8 cellular contexts compared by ENCODE assay signal in the genomic region with DNA sequence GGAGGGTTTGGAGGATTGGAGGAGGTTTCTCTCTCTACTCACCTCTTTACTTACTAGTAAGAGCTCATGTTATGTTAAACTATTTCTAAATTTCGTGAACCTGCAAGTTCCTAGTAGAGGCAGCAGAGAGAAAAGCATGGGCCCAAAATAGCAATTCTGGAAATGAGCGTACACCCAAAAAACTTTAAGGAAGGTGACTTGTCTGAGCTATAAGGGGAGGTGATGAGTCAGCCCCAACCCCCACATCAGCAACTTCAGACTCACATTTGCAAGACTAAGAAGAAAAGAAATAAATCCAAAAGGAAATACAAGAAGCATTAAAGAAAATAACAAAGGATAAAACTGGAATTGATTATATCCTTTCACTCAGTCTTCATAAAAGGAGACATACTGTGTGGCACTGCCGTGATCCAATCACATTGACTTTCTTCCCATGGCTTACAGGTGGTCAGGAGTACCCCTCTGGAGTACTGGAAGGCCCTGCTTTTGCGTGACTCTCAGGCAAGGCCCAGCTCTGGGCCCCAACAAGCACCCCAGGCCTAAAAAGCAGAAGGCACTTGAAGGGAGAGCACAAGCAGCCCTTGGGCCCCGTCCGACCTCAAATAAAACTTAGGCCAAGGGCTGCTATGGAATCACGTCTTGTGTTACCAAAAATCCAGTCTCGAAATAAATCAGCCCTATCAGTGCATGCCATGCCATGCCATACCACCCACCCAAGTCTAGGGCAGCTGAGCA. TPM values are rescaled to one million over a fixed set of nuclear protein-coding genes. Genes with fewer than 3 reads are reported as not detected.
DNase-seq lines count a peak whose midpoint lies in the region; ATAC-seq and TF ChIP-seq lines count a peak whose summit lies in the region.

No MANE protein-coding gene starts in this region.

- H3K23ac ChIP-seq in H9 (ENCODE audit: insufficient read length, low read depth, low read length) = no peak overlapping the region

- H3K27me3 Mint-ChIP-seq in H9 (ENCODE audit: low read depth) = no peaks in the 10 kb centered on the region
- H3K27me3 Mint-ChIP-seq in activated B cell treated with CpG ODN at 0.5 μM for 24 hours = no peaks in the 10 kb centered on the region

- no TSS peak for BruUV-seq in OCI-LY7 (replicated peaks; lab: Mats Ljungman, UMichigan)

- DNase-seq in H9 = no peak
- DNase-seq in activated B cell treated with CpG ODN at 0.5 μM for 24 hours = no peak
- peak; percentile 35 for DNase-seq in fibroblast of pulmonary artery (ENCODE audit: low read depth)
- DNase-seq in stimulated activated CD4-positive, alpha-beta T cell treated with anti-CD3 and anti-CD28 coated beads, TNF-alpha, amount 100 ng/mL, for 24 hours (ENCODE audit: low read depth in 3 of 3) = peak in 2 of 3 experiments; percentile 24 to 60
- no peak for DNase-seq in OCI-LY7 (ENCODE audit: low spot score)
- no peak for DNase-seq in NCI-H345 (lab: John Stamatoyannopoulos, UW)
- DNase-seq in DMS53 treated with DMSO at 0.1 percent for 48 hours (lab: John Stamatoyannopoulos, UW; ENCODE audit: unreplicated experiment) = no peak
- no peak for DNase-seq in NCI-H510A treated with DMSO at 0.1 percent for 48 hours (lab: John Stamatoyannopoulos, UW)

- no peak overlapping the region for H3K14ac ChIP-seq in H9 (ENCODE audit: insufficient read depth, low read length)

- H3K4me3 ChIP-seq in fibroblast of pulmonary artery (replicated peaks; ENCODE audit: low read depth, low read length) = no peak overlapping the region
- no peak overlapping the region for H3K4me3 ChIP-seq in OCI-LY7 (ENCODE audit: low read depth, low read length, poor library complexity, severe bottlenecking)

- POLR2A ChIA-PET in activated B cell treated with CpG ODN at 0.5 μM for 24 hours (lab: Charles Lee) (interaction anchor here (1.5 to 3.0 kb wide), 2 partner anchors 14 to 76 kb away, joined by 3 to 21 read pairs; a partner anchor contains a TSS), OCI-LY7 (lab: Charles Lee) (interaction anchor here (0.9 kb wide), 1 partner anchor 13 kb away, joined by 3 read pairs; no protein-coding TSS in a partner anchor)

- H2BK120ac ChIP-seq in H9 (ENCODE audit: low read depth, low read length, poor library complexity, severe bottlenecking) = no peak overlapping the region

- H2BK5ac ChIP-seq in H9 (ENCODE audit: insufficient read length, low read length) = no peak overlapping the region

- H3K9me3 Mint-ChIP-seq in H9 (peaks cover 9 to 10% of the 10 kb centered on the region in 2 experiments), activated B cell treated with CpG ODN at 0.5 μM for 24 hours (no peaks in the 10 kb centered on the region)

- H3K79me2 ChIP-seq in H9 (ENCODE audit: insufficient read depth, low read length) = peaks cover 40% of the 10 kb centered on the region; the same call in 1 of the 2 replicates
- peaks cover 35% of the 10 kb centered on the region for H3K79me2 ChIP-seq in OCI-LY7 (ENCODE audit: insufficient read depth, low read depth, low read length)

- no peak overlapping the region for H4K8ac ChIP-seq in H9 (replicated peaks; ENCODE audit: insufficient read length, low read depth, low read length)

- H3K36me3 ChIP-seq in OCI-LY7 (ENCODE audit: insufficient read depth, low read length) = no peaks in the 10 kb centered on the region; the same call in 1 of the 2 replicates

- H3K4me3 Mint-ChIP-seq in H9 (no peak overlapping the region), activated B cell treated with CpG ODN at 0.5 μM for 24 hours (no peak overlapping the region)

- peaks cover 11% of the 10 kb centered on the region for H3K79me1 ChIP-seq in H9 (ENCODE audit: insufficient read depth, low read depth, low read length, poor library complexity, severe bottlenecking)

- no peak overlapping the region for H4K5ac ChIP-seq in H9 (ENCODE audit: insufficient read length, low read depth, low read length)

- H3K4me1 Mint-ChIP-seq in H9 (peaks cover 59 to 68% of the 10 kb centered on the region in 2 experiments), activated B cell treated with CpG ODN at 0.5 μM for 24 hours (peaks cover 86% of the 10 kb centered on the region)

- H3K9ac ChIP-seq in H9 (ENCODE audit: extremely low read depth, insufficient read length, low read length) = no peak overlapping the region

- no peak overlapping the region for H2BK12ac ChIP-seq in H9 (ENCODE audit: insufficient read length, low read depth, low read length)

- no peak overlapping the region for H2BK15ac ChIP-seq in H9 (ENCODE audit: low read depth, low read length)

- H2BK20ac ChIP-seq in H9 (ENCODE audit: low read depth, low read length, poor library complexity, severe bottlenecking) = no peak overlapping the region

- no peak overlapping the region for H4K91ac ChIP-seq in H9 (ENCODE audit: insufficient read length, low read depth, low read length)

- no peaks in the 10 kb centered on the region for H3K23me2 ChIP-seq in H9 (ENCODE audit: insufficient read length, low read depth, low read length, poor library complexity, severe bottlenecking)

- H2AK5ac ChIP-seq in H9 (ENCODE audit: insufficient read length, low read length) = no peak overlapping the region

- H3K4me2 ChIP-seq in H9 (ENCODE audit: insufficient read depth, insufficient read length, low read length) (no peak overlapping the region), OCI-LY7 (ENCODE audit: low read length) (no peak overlapping the region)

- no peak for ATAC-seq in activated B cell treated with CpG ODN at 0.5 μM for 24 hours (ENCODE audit: low read depth)

- peaks cover 10 to 25% (median 14%) of the 10 kb centered on the region in 3 experiments for H3K36me3 Mint-ChIP-seq in H9 (ENCODE audit: insufficient read depth in 1 of 3, low read depth in 3 of 3)
- no peaks in the 10 kb centered on the region for H3K36me3 Mint-ChIP-seq in activated B cell treated with CpG ODN at 0.5 μM for 24 hours (ENCODE audit: low read depth)

- H3K4me1 ChIP-seq in H9 (ENCODE audit: insufficient read depth, low read length) (peaks cover 10% of the 10 kb centered on the region; the same call in 1 of the 2 replicates), OCI-LY7 (ENCODE audit: insufficient read depth, low read length, poor library complexity, severe bottlenecking) (peaks cover 15% of the 10 kb centered on the region)

- no peaks in the 10 kb centered on the region for H3K9me3 ChIP-seq in H9 (ENCODE audit: control insufficient read depth, low read depth, low read length)
- H3K9me3 ChIP-seq in OCI-LY7 (ENCODE audit: low read length) = no peaks in the 10 kb centered on the region

- no peak overlapping the region for H3K27ac ChIP-seq in H9 (ENCODE audit: insufficient read length, low read depth, low read length)
- H3K27ac ChIP-seq in OCI-LY7 (ENCODE audit: low read depth, low read length, poor library complexity, severe bottlenecking) = no peak overlapping the region

- H3K9me2 ChIP-seq in OCI-LY7 (ENCODE audit: insufficient read depth, low read length) = no peaks in the 10 kb centered on the region

- no peak overlapping the region for H3K4ac ChIP-seq in H9 (ENCODE audit: low read depth, low read length)

- no peak for TF ChIP-seq CTCF in H9 (conservative IDR thresholded peaks at IDR 0.05)
- TF ChIP-seq CTCF in activated B cell treated with CpG ODN at 0.5 μM for 24 hours (IDR thresholded peaks at IDR 0.05) = no peak
- no peak for TF ChIP-seq CTCF in fibroblast of pulmonary artery (IDR thresholded peaks at IDR 0.05; ENCODE audit: low read length, missing control alignments)
- TF ChIP-seq CTCF in OCI-LY7 (conservative IDR thresholded peaks at IDR 0.05; ENCODE audit: low read length) = no peak

- H3T11ph ChIP-seq in H9 (ENCODE audit: low read length) = no peak overlapping the region

- H4K20me1 ChIP-seq in H9 (ENCODE audit: control insufficient read depth, insufficient read depth, insufficient read length) = no peaks in the 10 kb centered on the region
- 0 out of 2 replicates have a peak, but pooled peaks cover 6% of the 10 kb centered on the region for H4K20me1 ChIP-seq in OCI-LY7 (ENCODE audit: insufficient read depth, low read length)

- H3K27ac Mint-ChIP-seq in H9 (peak overlapping the region; percentile 38 to 76 (median 58); a peak in 4 of 7 replicates), activated B cell treated with CpG ODN at 0.5 μM for 24 hours (peak overlapping the region; percentile 41)

- WGBS in H9 (ENCODE audit: extremely low coverage, insufficient read length, low lambda C conversion rate) = no CpG with 5 or more reads among the region's 8 CpGs

- no peak overlapping the region for H3K56ac ChIP-seq in H9 (ENCODE audit: insufficient read length, low read depth, low read length)

- H3K18ac ChIP-seq in H9 (ENCODE audit: insufficient read length, low read depth, low read length) = no peak overlapping the region

- no peaks in the 10 kb centered on the region for H3K27me3 ChIP-seq in H9 (ENCODE audit: insufficient read depth, low read length)

- H2AFZ ChIP-seq in H9 (ENCODE audit: low read length) = no peak overlapping the region
- H2AFZ ChIP-seq in OCI-LY7 (ENCODE audit: low read length) = no peak overlapping the region

- intact Hi-C loops in activated B cell treated with CpG ODN at 0.5 μM for 24 hours (cut with micrococcal nuclease) (loop anchor here (2.0 to 5.0 kb wide), 2 partner anchors 14 to 33 kb away; a partner anchor contains a TSS), OCI-LY7 (cut with micrococcal nuclease; ENCODE audit: unreplicated experiment) (no loop called here)

- CTCF ChIA-PET in activated B cell treated with CpG ODN at 0.5 μM for 24 hours (lab: Charles Lee) = interaction anchor here (1.0 to 2.0 kb wide), 2 partner anchors 12 to 133 kb away, joined by 3 to 8 read pairs; no protein-coding TSS in a partner anchor
- CTCF ChIA-PET in OCI-LY7 (lab: Charles Lee; ENCODE audit: unreplicated experiment) = interaction anchor here (1.7 kb wide), 1 partner anchor 13 kb away, joined by 4 read pairs; no protein-coding TSS in a partner anchor

RNA-seq across cellular contexts. Expression of a gene that starts 14.3 kb away (rescaled TPM):
- total RNA-seq in H9 (2021) (62.3 and 63.9 TPM in 2 replicates), activated B cell treated with CpG ODN at 0.5 μM for 24 hours (47.5 and 48.9 TPM in 2 replicates), OCI-LY7 (2022) (38.5 and 41.7 TPM in 2 replicates)
- total RNA-seq in OCI-LY7 (2014; rRNA removed; shearing (Covaris generic)) = 25.4 and 29.6 TPM in 2 replicates

Comparison
In these comparisons a context has a peak if more than half of its experiments do, and no peak if none do; other contexts are left out.
1. DNase-seq: peak in fibroblast of pulmonary artery (single experiment) and stimulated activated CD4-positive, alpha-beta T cell treated with anti-CD3 and anti-CD28 coated beads, TNF-alpha, amount 100 ng/mL, for 24 hours (2 of 3); none in H9 (single experiment), activated B cell treated with CpG ODN at 0.5 μM for 24 hours (single experiment), OCI-LY7 (single experiment), NCI-H345 (single experiment), DMS53 treated with DMSO at 0.1 percent for 48 hours (single experiment) and NCI-H510A treated with DMSO at 0.1 percent for 48 hours (single experiment).